In genomic region chr3:78281381-78281780, GRCh38 we compare ENCODE assay signal across 20 cellular contexts.
"Had no signal": no experiment of that assay in that cellular context is flagged by ENCODE, and none has a peak within 500 bp of the region (broad histone marks: within the 10 kb centered on the region; RNA-seq: fewer than 3 reads in every experiment).

No MANE protein-coding gene starts in this region.

- H3K36me3 Mint-ChIP-seq: mesothelial cell of epicardium; stimulated activated naive B cell treated with anti-CD40 and anti-IgM and Interleukin-4, amounts not matched to agents 10 μg/mL and 1 μg/mL and 100 μg/mL, for 72 hours had no signal

- H3K27ac ChIP-seq: esophagus muscularis mucosa, gastroesophageal sphincter, prostate gland, right lobe of liver, upper lobe of right lung had no signal

- H3K9me3 ChIP-seq: esophagus muscularis mucosa, gastroesophageal sphincter, prostate gland, right lobe of liver, upper lobe of right lung had no signal

- H3K27ac Mint-ChIP-seq: activated CD8-positive, alpha-beta T cell treated with anti-CD3 and anti-CD28 coated beads for 36 hours; activated T-cell treated with anti-CD3 and anti-CD28 coated beads, Interleukin-2, amount 50 U/mL, for 24 hours; activated T-helper 2 cell treated with anti-CD3 and anti-CD28 coated beads, Interferon-gamma antibody, Interleukin-2, Interleukin-4, amounts not matched to agents 10 μg/mL and 5 μg/mL and 100 μg/mL, durations not matched to agents 14 hours and 24 hours and 36 hours; mesothelial cell of epicardium; nephron; stimulated activated naive B cell treated with anti-CD40 and anti-IgM and Interleukin-4, amounts not matched to agents 10 μg/mL and 1 μg/mL and 100 μg/mL, for 72 hours had no signal

- H3K4me2 ChIP-seq: smooth muscle cell had no signal

- H3K4me1 Mint-ChIP-seq: nephron; stimulated activated naive B cell treated with anti-CD40 and anti-IgM and Interleukin-4, amounts not matched to agents 10 μg/mL and 1 μg/mL and 100 μg/mL, for 72 hours had no signal

- DNase-seq: activated CD4-positive, alpha-beta T cell treated with anti-CD3 and anti-CD28 coated beads for 48 hours; activated CD8-positive, alpha-beta T cell treated with anti-CD3 and anti-CD28 coated beads for 36 hours; activated naive CD4-positive, alpha-beta T cell treated with anti-CD3 and anti-CD28 coated beads, Interleukin-2, amount 50 U/mL, for 16 hours; activated T-cell treated with anti-CD3 and anti-CD28 coated beads, Interleukin-2, amount 50 U/mL, for 24 hours; aorta; effector CD8-positive, alpha-beta T cell; right lobe of liver; stimulated activated CD4-positive, alpha-beta T cell treated with anti-CD3 and anti-CD28 coated beads, Interleukin-4, amount 100 ng/mL, for 24 hours; stimulated activated naive B cell treated with anti-CD40 and anti-IgM and Interleukin-4, amounts not matched to agents 10 μg/mL and 1 μg/mL and 100 μg/mL, for 72 hours; SW 1271; T-helper 2 cell; upper lobe of right lung had no signal

- H3K27me3 Mint-ChIP-seq: activated CD8-positive, alpha-beta T cell treated with anti-CD3 and anti-CD28 coated beads for 36 hours; activated T-cell treated with anti-CD3 and anti-CD28 coated beads, Interleukin-2, amount 50 U/mL, for 24 hours; stimulated activated naive B cell treated with anti-CD40 and anti-IgM and Interleukin-4, amounts not matched to agents 10 μg/mL and 1 μg/mL and 100 μg/mL, for 72 hours had no signal

- H3K4me1 ChIP-seq: esophagus muscularis mucosa, gastroesophageal sphincter, prostate gland, right lobe of liver, upper lobe of right lung had no signal

- ATAC-seq: activated CD8-positive, alpha-beta T cell treated with anti-CD3 and anti-CD28 coated beads for 36 hours; gastroesophageal sphincter; right lobe of liver; stimulated activated naive B cell treated with anti-CD40 and anti-IgM and Interleukin-4, amounts not matched to agents 10 μg/mL and 1 μg/mL and 100 μg/mL, for 72 hours; upper lobe of right lung had no signal

- H3K4me3 Mint-ChIP-seq: activated CD8-positive, alpha-beta T cell treated with anti-CD3 and anti-CD28 coated beads for 36 hours; activated T-cell treated with anti-CD3 and anti-CD28 coated beads, Interleukin-2, amount 50 U/mL, for 24 hours; mesothelial cell of epicardium; nephron; stimulated activated naive B cell treated with anti-CD40 and anti-IgM and Interleukin-4, amounts not matched to agents 10 μg/mL and 1 μg/mL and 100 μg/mL, for 72 hours had no signal

- H3K9me3 Mint-ChIP-seq: nephron had no signal

- H3K36me3 ChIP-seq: esophagus muscularis mucosa, gastroesophageal sphincter, prostate gland, right lobe of liver, upper lobe of right lung had no signal

- H3K27me3 ChIP-seq: esophagus muscularis mucosa, gastroesophageal sphincter, right lobe of liver, upper lobe of right lung had no signal

- H3K4me3 ChIP-seq: esophagus muscularis mucosa, gastroesophageal sphincter, lung, prostate gland, right lobe of liver, smooth muscle cell, upper lobe of right lung had no signal
